In the genomic region with DNA sequence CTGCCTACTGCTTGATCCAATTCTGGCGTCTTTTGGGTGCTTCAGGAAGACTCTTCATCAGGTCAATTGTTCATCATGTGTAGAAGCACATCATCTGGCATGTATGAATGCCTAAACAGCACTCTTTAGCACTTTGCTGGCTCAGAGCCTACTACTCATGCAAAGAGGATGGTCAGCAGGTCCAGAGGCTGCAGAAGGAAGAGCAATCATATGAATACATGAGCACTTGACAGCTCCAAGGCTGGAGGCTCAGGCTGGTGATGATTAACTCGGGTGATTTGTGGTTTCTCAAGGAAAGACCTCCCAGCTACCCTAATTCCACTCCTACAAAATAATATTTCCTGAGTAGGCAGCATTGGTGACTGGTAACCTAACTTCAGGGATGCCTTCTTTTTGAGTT, we compare ENCODE assay signal across 20 cellular contexts.
"Had no signal": no experiment of that assay in that cellular context is flagged by ENCODE, and none has a peak within 500 bp of the region (broad histone marks: within the 10 kb centered on the region; RNA-seq: fewer than 3 reads in every experiment).

No MANE protein-coding gene starts in this region.

- FAIRE-seq: kidney had no signal

- H3K27me3 ChIP-seq: body of pancreas, gastrocnemius medialis, tibial artery had no signal

- H3K4me3 ChIP-seq: body of pancreas, gastrocnemius medialis, heart left ventricle, prostate gland, skin epidermis, tibial artery had no signal

- H3K27ac ChIP-seq: body of pancreas, gastrocnemius medialis, heart left ventricle, prostate gland, skin epidermis, tibial artery had no signal

- H3K36me3 ChIP-seq: gastrocnemius medialis, heart left ventricle, prostate gland, tibial artery had no signal

- DNase-seq: activated CD4-positive, alpha-beta T cell treated with anti-CD3 and anti-CD28 coated beads for 36 hours; activated CD4-positive, alpha-beta T cell treated with anti-CD3 and anti-CD28 coated beads, Interleukin-2, amount 50 U/mL, for 48 hours; activated naive CD4-positive, alpha-beta T cell; activated naive CD8-positive, alpha-beta T cell treated with anti-CD3 and anti-CD28 coated beads for 36 hours; activated T-cell treated with anti-CD3 and anti-CD28 coated beads for 4 hours; amygdala; body of pancreas; caudate nucleus; endodermal cell; erythroblast; gastrocnemius medialis; heart left ventricle; kidney; right cardiac atrium; stimulated activated naive CD8-positive, alpha-beta T cell treated with anti-CD3 and anti-CD28 coated beads, Interleukin-15, Interleukin-2, amounts not matched to agents 100 U/mL and 50 U/mL, for 24 hours; substantia nigra; T-helper 17 cell; tibial artery had no signal

- H3K4me1 ChIP-seq: body of pancreas, gastrocnemius medialis, heart left ventricle, prostate gland, tibial artery had no signal
